8 cellular contexts compared by ENCODE assay signal in genomic region chr3:51386159-51386851, GRCh38. TPM values are rescaled to one million over a fixed set of nuclear protein-coding genes. Genes with fewer than 3 reads are reported as not detected.
DNase-seq lines count a peak whose midpoint lies in the region; ATAC-seq, FAIRE-seq and TF ChIP-seq lines count a peak whose summit lies in the region.

No MANE protein-coding gene starts in this region.

- H3K9me3 ChIP-seq in keratinocyte (ENCODE audit: control insufficient read depth, low read depth, low read length) (no peaks in the 10 kb centered on the region), thoracic aorta (no peaks in the 10 kb centered on the region)

- H3K4me3 ChIP-seq in keratinocyte (ENCODE audit: control insufficient read depth in 2 of 3, extremely low read depth in 1 of 3, insufficient read depth in 2 of 3, low read depth in 1 of 3, low read length in 3 of 3) (peak overlapping the region; percentile 72 to 84 (median 72)), thoracic aorta (peak overlapping the region; percentile 84)

- peaks cover 18% of the 10 kb centered on the region for H4K20me1 ChIP-seq in keratinocyte (ENCODE audit: control insufficient read depth, extremely low read depth, insufficient read depth, low read length)

- H3K4me1 Mint-ChIP-seq in activated naive CD8-positive, alpha-beta T cell (ENCODE audit: low read depth), result peaks cover 52% of the 10 kb centered on the region

- no peak for TF ChIP-seq CTCF in keratinocyte (optimal IDR thresholded peaks at IDR 0.05 in 1 of 3, IDR thresholded peaks at IDR 0.05 in 1 of 3, conservative IDR thresholded peaks at IDR 0.05 in 1 of 3; ENCODE audit: extremely low read depth in 1 of 3, insufficient read depth in 2 of 3, low read length in 3 of 3)
- TF ChIP-seq CTCF in thoracic aorta (IDR thresholded peaks at IDR 0.05), result no peak

- H3K4me1 ChIP-seq in keratinocyte (ENCODE audit: control insufficient read depth, extremely low read depth, insufficient read depth, low read length), result peaks cover 45% of the 10 kb centered on the region
- peaks cover 22 to 49% of the 10 kb centered on the region in 2 donors for H3K4me1 ChIP-seq in thoracic aorta (ENCODE audit: control insufficient read depth in 1 of 2, low read depth in 2 of 2)

- DNase-seq in activated CD8-positive, alpha-beta memory T cell treated with anti-CD3 and anti-CD28 coated beads for 24 hours, result peak; percentile 55
- DNase-seq in activated CD8-positive, alpha-beta memory T cell treated with anti-CD3 and anti-CD28 coated beads, Interleukin-2, amount 50 U/mL, for 4 hours, result no peak
- DNase-seq in keratinocyte (ENCODE audit: low read depth, low spot score), result no peak
- DNase-seq in thoracic aorta (ENCODE audit: low spot score), result no peak
- no peak for DNase-seq in NCI-H2196 (lab: John Stamatoyannopoulos, UW; ENCODE audit: unreplicated experiment)
- DNase-seq in NCI-H187 treated with DMSO at 0.1 percent for 48 hours (lab: John Stamatoyannopoulos, UW), result no peak

- no peaks in the 10 kb centered on the region for H3K9me1 ChIP-seq in keratinocyte (ENCODE audit: control insufficient read depth, extremely low read depth, insufficient read depth, low read length)

- peak overlapping the region; percentile 67 for H3K4me2 ChIP-seq in keratinocyte (ENCODE audit: control insufficient read depth, extremely low read depth, insufficient read depth, low read depth, low read length)

- H3K9ac ChIP-seq in keratinocyte (ENCODE audit: control insufficient read depth, extremely low read depth, insufficient read depth, low read length), result peak overlapping the region; percentile 97

- H3K27ac ChIP-seq in keratinocyte (ENCODE audit: control insufficient read depth, insufficient read depth, low read length) (peak overlapping the region; percentile 71), thoracic aorta (peak overlapping the region; percentile 82 to 91)

- peaks cover 12% of the 10 kb centered on the region for H3K36me3 Mint-ChIP-seq in activated naive CD8-positive, alpha-beta T cell

- ATAC-seq in thoracic aorta (ENCODE audit: insufficient number of reproducible peaks, low FRiP score, low read depth) (no peak), HG02970 (IDR thresholded peaks at IDR 0.05; ENCODE audit: low FRiP score, unreplicated experiment) (no peak)

- no peak for FAIRE-seq in keratinocyte (lab: Jason Lieb, UNC)

- H3K27me3 ChIP-seq in keratinocyte (ENCODE audit: control insufficient read depth, extremely low read depth, insufficient read depth, low read length) (no peaks in the 10 kb centered on the region), thoracic aorta (replicated peaks; ENCODE audit: insufficient read depth) (no peaks in the 10 kb centered on the region)

- no peaks in the 10 kb centered on the region for H3K27me3 Mint-ChIP-seq in activated naive CD8-positive, alpha-beta T cell

- H2AFZ ChIP-seq in keratinocyte (ENCODE audit: control insufficient read depth, low read length), result no peak overlapping the region

- H3K79me2 ChIP-seq in keratinocyte (ENCODE audit: control insufficient read depth, insufficient read depth, low read length), result peaks cover 41% of the 10 kb centered on the region

- H3K4me3 Mint-ChIP-seq in activated naive CD8-positive, alpha-beta T cell, result peak overlapping the region; percentile 99

- peak overlapping the region; percentile 97 for H3K27ac Mint-ChIP-seq in activated naive CD8-positive, alpha-beta T cell

- H3K36me3 ChIP-seq in keratinocyte (ENCODE audit: control insufficient read depth in 2 of 2, extremely low read depth in 1 of 2, insufficient read depth in 2 of 2, low read length in 2 of 2), result peaks cover 19 to 35% of the 10 kb centered on the region in 2 experiments
- H3K36me3 ChIP-seq in thoracic aorta, result peaks cover 4% of the 10 kb centered on the region

- dilution Hi-C loops in keratinocyte (cut with MboI; ENCODE audit: extremely low pct_ligation_motif_present, low sequenced_read_pairs), result loop anchor here (25.0 kb wide), 1 partner anchor 774 kb away; the partner anchor contains the start of genes CISH and MAPKAPK3

- H3K9me3 Mint-ChIP-seq in activated naive CD8-positive, alpha-beta T cell (ENCODE audit: low read depth), result no peaks in the 10 kb centered on the region

RNA-seq across cellular contexts. Expression of gene MANF, which starts 1.2 kb away (rescaled TPM):
- 71.1 to 156 TPM (median 143 TPM) in 3 replicates for polyA plus RNA-seq in keratinocyte
- 252 TPM for polyA plus RNA-seq in keratinocyte (2011; ENCODE audit: low read depth)
- 130 and 172 TPM in 2 replicates for polyA plus RNA-seq in keratinocyte (2011; cell fraction: cytosol; rRNA removed)
- polyA plus RNA-seq in keratinocyte (2011; cell fraction: nucleus; rRNA removed), result 119 and 134 TPM in 2 replicates
- polyA plus RNA-seq in keratinocyte (2012; ENCODE audit: low replicate concordance), result 155 and 156 TPM in 2 replicates
- polyA minus RNA-seq in keratinocyte, result 10.5 to 43.9 TPM (median 12.8 TPM) in 3 replicates
- 34.1 TPM for polyA minus RNA-seq in keratinocyte (2011; cell fraction: cytosol; rRNA and poly(A)+ RNA removed)
- 10.1 and 17.4 TPM in 2 replicates for polyA minus RNA-seq in keratinocyte (2011; cell fraction: nucleus; rRNA and poly(A)+ RNA removed)
- total RNA-seq in thoracic aorta, result 10 to 100 TPM; 42.6 to 48.5 TPM

RNA-seq across cellular contexts. Expression of gene RBM15B, which starts 4.8 kb away (rescaled TPM):
- 10.1 to 17.4 TPM (median 10.2 TPM) in 3 replicates for polyA plus RNA-seq in keratinocyte
- polyA plus RNA-seq in keratinocyte (2011; ENCODE audit: low read depth), result 5.5 TPM
- 10.4 and 13.4 TPM in 2 replicates for polyA plus RNA-seq in keratinocyte (2011; cell fraction: cytosol; rRNA removed)
- polyA plus RNA-seq in keratinocyte (2011; cell fraction: nucleus; rRNA removed), result 11.7 and 13.6 TPM in 2 replicates
- polyA plus RNA-seq in keratinocyte (2012; ENCODE audit: low replicate concordance), result 11.8 and 23.2 TPM in 2 replicates
- polyA minus RNA-seq in keratinocyte, result 14.2 to 32.1 TPM (median 15.0 TPM) in 3 replicates
- 19.0 TPM for polyA minus RNA-seq in keratinocyte (2011; cell fraction: cytosol; rRNA and poly(A)+ RNA removed)
- polyA minus RNA-seq in keratinocyte (2011; cell fraction: nucleus; rRNA and poly(A)+ RNA removed), result 11.0 and 12.3 TPM in 2 replicates
- total RNA-seq in thoracic aorta, result 10 to 100 TPM; 28.3 to 38.0 TPM
